ENCODE assay signal across 26 cellular contexts in the genomic region with DNA sequence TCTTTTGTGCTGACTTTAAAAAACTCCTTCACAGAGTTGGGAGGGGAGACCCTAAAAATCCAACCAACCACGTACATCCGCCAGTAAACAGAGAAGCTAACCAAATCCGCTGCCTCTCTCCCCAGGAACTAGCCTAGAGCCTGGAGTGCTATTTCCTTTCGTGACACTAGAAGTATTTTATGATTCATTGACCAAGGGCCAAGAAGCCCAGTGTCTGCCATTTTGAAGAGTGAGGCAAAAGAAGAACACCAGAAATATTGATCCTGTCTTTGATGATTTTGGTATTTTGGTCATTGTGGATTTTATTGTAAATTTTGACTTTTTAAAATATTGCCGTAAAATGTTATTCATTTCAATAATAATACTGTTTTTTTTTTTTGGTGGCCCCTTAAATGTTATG.
"Had no signal": no experiment of that assay in that cellular context is flagged by ENCODE, and none has a peak within 500 bp of the region (broad histone marks: within the 10 kb centered on the region; RNA-seq: fewer than 3 reads in every experiment).

No MANE protein-coding gene starts in this region.

- H3K36me3 ChIP-seq: neural progenitor cell, ovary, spleen, stomach, thoracic aorta, thyroid gland, tibial nerve, upper lobe of left lung, vagina had no signal

- ATAC-seq: natural killer cell; psoas muscle; right cardiac atrium; sciatic nerve; stimulated activated memory B cell treated with anti-CD40 and anti-IgM and Interleukin-4, amounts not matched to agents 10 μg/mL and 1 μg/mL and 100 μg/mL, for 72 hours had no signal

- H3K4me1 ChIP-seq: neural progenitor cell, parathyroid adenoma, psoas muscle had no signal

- H3K27ac ChIP-seq: neural progenitor cell, ovary, parathyroid adenoma, psoas muscle, skin epidermis, spleen, stomach, thoracic aorta, thyroid gland, tibial nerve, vagina had no signal

- FAIRE-seq: urothelium cell line had no signal

- DNase-seq: natural killer cell; occipital lobe; ovary; psoas muscle; right cardiac atrium; spleen; stimulated activated CD4-positive, alpha-beta T cell treated with anti-CD3 and anti-CD28 coated beads, Interleukin-12 subunit alpha, Interleukin-12 subunit beta, amount 100 ng/mL, for 4 hours; stimulated activated CD4-positive, alpha-beta T cell treated with anti-CD3 and anti-CD28 coated beads, Interleukin-1b, Interleukin-23, amount 100 ng/mL, for 48 hours; stimulated activated CD4-positive, alpha-beta T cell treated with anti-CD3 and anti-CD28 coated beads, Interleukin-4, amount 100 ng/mL, for 1 hour; stimulated activated CD4-positive, alpha-beta T cell treated with anti-CD3 and anti-CD28 coated beads, Interleukin-4, amount 100 ng/mL, for 4 hours; stimulated activated CD8-positive, alpha-beta memory T cell treated with anti-CD3 and anti-CD28 coated beads, Interleukin-4, amount 100 ng/mL, for 48 hours; stimulated activated naive CD4-positive, alpha-beta T cell treated with Interleukin-2 at 50 U/mL for 16 hours; stomach; thyroid gland; trophoblast cell had no signal

- H3K4me3 ChIP-seq: neural progenitor cell, ovary, psoas muscle, skin epidermis, smooth muscle cell, spleen, stomach, thoracic aorta, thyroid gland, tibial nerve, upper lobe of left lung, vagina had no signal

- H3K9ac ChIP-seq: neural progenitor cell, parathyroid adenoma had no signal

- H2AFZ ChIP-seq: neural progenitor cell, parathyroid adenoma had no signal

- H3K9me3 ChIP-seq: ovary, psoas muscle, spleen, stomach, thoracic aorta, thyroid gland, upper lobe of left lung, vagina had no signal

- H3K4me2 ChIP-seq: neural progenitor cell, smooth muscle cell had no signal

- H3K27me3 ChIP-seq: neural progenitor cell, ovary, spleen, stomach, thyroid gland, tibial nerve, upper lobe of left lung, vagina had no signal

- H3K79me2 ChIP-seq: parathyroid adenoma had no signal
